ENCODE assay signal across 8 cellular contexts in the genomic region with DNA sequence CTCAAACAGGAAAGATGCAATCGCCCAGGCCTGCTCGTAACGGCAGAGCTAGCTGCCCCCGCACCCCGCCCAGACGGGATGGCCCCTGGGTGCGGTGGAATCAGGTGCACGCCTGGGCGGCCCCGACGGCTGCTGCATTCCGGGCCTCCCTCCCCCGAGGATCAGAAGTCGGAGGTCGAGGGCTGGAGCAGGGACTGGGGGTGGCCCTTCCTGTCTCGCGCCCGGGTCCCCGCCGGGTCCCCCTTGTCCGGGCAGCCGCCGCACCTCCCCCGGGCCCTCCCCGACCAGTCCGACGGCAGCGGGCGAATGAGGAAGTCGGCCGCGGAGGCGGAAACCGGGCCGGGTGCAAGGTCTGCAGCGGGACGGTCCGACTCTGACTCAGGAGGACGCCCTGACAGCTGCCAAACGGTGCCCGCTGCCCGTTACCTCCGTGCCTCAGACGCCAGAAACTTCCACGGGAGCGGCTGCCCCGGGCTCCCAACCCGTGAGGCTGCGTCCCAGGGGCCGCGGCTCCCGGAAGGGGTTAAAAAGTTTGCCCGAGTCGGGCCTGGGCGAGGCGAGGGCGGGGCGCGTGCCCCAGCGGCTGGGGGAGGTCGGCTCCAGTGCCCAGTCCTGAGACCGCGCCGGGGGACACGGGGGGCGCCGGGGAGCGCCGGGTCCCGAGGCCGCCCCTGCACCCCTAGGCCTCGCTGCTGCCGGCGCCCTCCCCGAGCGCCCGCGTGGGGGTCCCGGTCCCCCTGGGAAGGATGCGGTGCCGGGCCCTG. TPM values are rescaled to one million over a fixed set of nuclear protein-coding genes. Genes with fewer than 3 reads are reported as not detected.
DNase-seq lines count a peak whose midpoint lies in the region; ATAC-seq, FAIRE-seq and TF ChIP-seq lines count a peak whose summit lies in the region.

No MANE protein-coding gene starts in this region.

- DNase-seq in NCI-H1417 (lab: John Stamatoyannopoulos, UW) (peak in 2 of 3 experiments; percentile 22 to 33), NCI-H1417 treated with DMSO at 0.1 percent for 48 hours (lab: John Stamatoyannopoulos, UW) (no peak), RPMI8226 (peak; percentile 73), bronchial epithelial cell (ENCODE audit: low read depth) (no peak), left lobe of liver (ENCODE audit: low spot score) (peak; percentile 80)
- DNase-seq in stimulated activated CD8-positive, alpha-beta memory T cell treated with anti-CD3 and anti-CD28 coated beads, Interleukin-12 subunit alpha, Interleukin-12 subunit beta, amount 100 ng/mL, for 1 hour (ENCODE audit: low read depth), result peak; percentile 32

- peaks cover 21% of the 10 kb centered on the region for H3K36me3 ChIP-seq in bronchial epithelial cell (ENCODE audit: control insufficient read depth, insufficient read depth, low read length)

- TF ChIP-seq CTCF in bronchial epithelial cell (IDR thresholded peaks at IDR 0.05; ENCODE audit: insufficient read depth, low read length, severe bottlenecking), result no peak

- H3K27me3 ChIP-seq in bronchial epithelial cell (ENCODE audit: control insufficient read depth, insufficient read depth, low read length), result no peaks in the 10 kb centered on the region

- ATAC-seq in HG02763 (IDR thresholded peaks at IDR 0.05; ENCODE audit: unreplicated experiment) (peak; percentile 1), left lobe of liver (peak; percentile 16), GM18520 (IDR thresholded peaks at IDR 0.05; ENCODE audit: unreplicated experiment) (no peak)

- peak overlapping the region; percentile 90 for H3K4me3 ChIP-seq in bronchial epithelial cell (ENCODE audit: low read depth, low read length)

- FAIRE-seq in bronchial epithelial cell (lab: Jason Lieb, UNC), result no peak

RNA-seq across cellular contexts. Expression of gene MYH9, which starts 0.7 kb away (rescaled TPM):
- total RNA-seq in bronchial epithelial cell, result 378 and 611 TPM in 2 replicates
- 204 TPM for total RNA-seq in left lobe of liver

Comparison
In these comparisons a context has a peak if more than half of its experiments do, and no peak if none do; other contexts are left out.
1. DNase-seq: peak in NCI-H1417 (2 of 3), RPMI8226 (single experiment), left lobe of liver (single experiment) and stimulated activated CD8-positive, alpha-beta memory T cell treated with anti-CD3 and anti-CD28 coated beads, Interleukin-12 subunit alpha, Interleukin-12 subunit beta, amount 100 ng/mL, for 1 hour (single experiment); none in NCI-H1417 treated with DMSO at 0.1 percent for 48 hours (single experiment) and bronchial epithelial cell (single experiment).